ENCODE assay signal across 8 cellular contexts in the genomic region with DNA sequence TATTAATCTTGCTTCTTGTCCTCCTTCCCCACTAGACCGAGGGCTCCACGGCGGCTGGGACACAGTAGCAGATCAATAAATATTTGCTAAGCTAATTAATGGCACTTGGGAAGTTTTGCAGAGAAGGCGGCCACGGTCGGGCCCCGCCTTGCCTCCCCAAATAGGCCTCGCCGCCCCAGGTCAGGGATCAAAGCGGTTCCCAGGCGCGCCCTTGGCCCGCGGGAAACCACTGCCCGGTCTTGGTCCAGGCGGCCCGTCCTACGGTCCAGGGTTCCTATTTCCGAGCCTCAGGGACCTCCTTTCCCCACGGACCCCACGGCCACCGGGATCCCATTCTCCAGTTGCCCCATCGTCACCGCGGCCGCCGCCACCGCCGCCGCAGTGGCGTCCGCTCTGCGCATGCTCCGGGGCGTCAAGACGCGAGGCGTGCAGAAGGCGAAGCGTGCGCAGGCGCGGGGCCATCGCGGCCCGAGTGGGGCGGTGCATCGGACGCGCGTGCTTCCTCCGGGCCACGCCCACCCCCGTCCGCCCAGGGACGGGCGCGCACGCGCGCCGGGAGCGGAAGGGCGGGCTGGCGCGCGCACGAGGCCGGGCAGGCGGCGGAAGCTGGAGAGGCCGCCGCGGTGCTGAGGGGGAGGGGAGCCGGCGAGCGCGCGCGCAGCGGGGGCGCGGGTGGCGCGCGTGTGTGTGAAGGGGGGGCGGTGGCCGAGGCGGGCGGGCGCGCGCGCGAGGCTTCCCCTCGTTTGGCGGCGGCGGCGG. TPM values are rescaled to one million over a fixed set of nuclear protein-coding genes. Genes with fewer than 3 reads are reported as not detected.
DNase-seq lines count a peak whose midpoint lies in the region; ATAC-seq and TF ChIP-seq lines count a peak whose summit lies in the region.

A gene (plus strand): TSS at position 717 of the 759 bp plus-strand sequence. CDS start 23,122 bp downstream, outside the sequence.

- TF ChIP-seq CTCF in OCI-LY3 (IDR thresholded peaks at IDR 0.05; ENCODE audit: low read depth, low read length) (no peak), endothelial cell (IDR thresholded peaks at IDR 0.05; ENCODE audit: unreplicated experiment) (no peak), mesothelial cell of epicardium (IDR thresholded peaks at IDR 0.05; ENCODE audit: unreplicated experiment) (no peak)

- peaks cover 28% of the 10 kb centered on the region for H4K20me1 ChIP-seq in OCI-LY3 (ENCODE audit: insufficient read depth, low read length)

- peak within 1 kb of the TSS; percentile 94 for H3K9ac ChIP-seq in OCI-LY3 (ENCODE audit: low read length)

- H3K4me1 Mint-ChIP-seq in endothelial cell (ENCODE audit: unreplicated experiment): peaks cover 23% of the 10 kb centered on the region
- peaks cover 23% of the 10 kb centered on the region for H3K4me1 Mint-ChIP-seq in mesothelial cell of epicardium

- H3K27ac Mint-ChIP-seq in endothelial cell (ENCODE audit: unreplicated experiment) (peak within 1 kb of the TSS; percentile 96), mesothelial cell of epicardium (peak within 1 kb of the TSS; percentile 98)

- H3K79me2 ChIP-seq in OCI-LY3 (ENCODE audit: low read length): peaks cover 53% of the 10 kb centered on the region

- in situ Hi-C loops in Caki2 (cut with HindIII; ENCODE audit: low pct_unique_long_range_greater_than_20kb, low sequenced_read_pairs): no loop called here

- H3K36me3 Mint-ChIP-seq in endothelial cell (ENCODE audit: low read depth, unreplicated experiment): peaks cover 16% of the 10 kb centered on the region
- H3K36me3 Mint-ChIP-seq in mesothelial cell of epicardium: no peaks in the 10 kb centered on the region

- peak within 1 kb of the TSS; percentile 99 for H3K4me3 Mint-ChIP-seq in endothelial cell (ENCODE audit: unreplicated experiment)
- peak within 1 kb of the TSS; percentile 89 for H3K4me3 Mint-ChIP-seq in mesothelial cell of epicardium

- H2AFZ ChIP-seq in OCI-LY3 (ENCODE audit: low read depth, low read length): peak within 1 kb of the TSS; percentile 73

- peaks cover 18% of the 10 kb centered on the region for H3K4me1 ChIP-seq in OCI-LY3 (ENCODE audit: low read length)

- no peaks in the 10 kb centered on the region for H3K9me3 Mint-ChIP-seq in endothelial cell (ENCODE audit: unreplicated experiment)
- H3K9me3 Mint-ChIP-seq in mesothelial cell of epicardium: no peaks in the 10 kb centered on the region

- peak within 1 kb of the TSS; percentile 89 for H3K4me2 ChIP-seq in OCI-LY3 (ENCODE audit: low read length)

- DNase-seq in Caki2 (ENCODE audit: low read depth) (peak; percentile 96), HuH-7.5 (ENCODE audit: low spot score) (peak; percentile 99), endothelial cell (ENCODE audit: low spot score) (peak; percentile 99), mesothelial cell of epicardium (ENCODE audit: low spot score in 2 of 2, unreplicated experiment in 2 of 2) (peak; percentile 99 to 100)
- DNase-seq in activated CD8-positive, alpha-beta memory T cell treated with anti-CD3 and anti-CD28 coated beads, Interleukin-2, amount 50 U/mL, for 48 hours: peak; percentile 99
- peak; percentile 94 to 99 for DNase-seq in stimulated activated CD8-positive, alpha-beta memory T cell treated with anti-CD3 and anti-CD28 coated beads, Interleukin-15, amount 100 ng/mL, for 4 hours (ENCODE audit: low read depth in 2 of 2)

- peaks cover 10% of the 10 kb centered on the region for H3K36me3 ChIP-seq in OCI-LY3 (replicated peaks; ENCODE audit: low read depth, low read length)

- no peaks in the 10 kb centered on the region for H3K27me3 ChIP-seq in OCI-LY3 (ENCODE audit: low read depth, low read length)

- H3K27me3 Mint-ChIP-seq in endothelial cell (ENCODE audit: unreplicated experiment): peaks cover 20% of the 10 kb centered on the region
- H3K27me3 Mint-ChIP-seq in mesothelial cell of epicardium (ENCODE audit: low read depth): no peaks in the 10 kb centered on the region

- H3K9me3 ChIP-seq in OCI-LY3 (ENCODE audit: insufficient read depth, low read length): no peaks in the 10 kb centered on the region

- peak within 1 kb of the TSS; percentile 75 for H3K27ac ChIP-seq in OCI-LY3 (ENCODE audit: low read length)

- ATAC-seq in GM21447 (IDR thresholded peaks at IDR 0.05; ENCODE audit: unreplicated experiment): peak; percentile 66

- peak within 1 kb of the TSS; percentile 90 for H3K4me3 ChIP-seq in OCI-LY3 (ENCODE audit: low read length)

RNA-seq across cellular contexts. Expression of the gene that starts here (rescaled TPM):
- total RNA-seq in Caki2 (2014; rRNA removed; shearing (Covaris generic); ENCODE audit: low replicate concordance): 76.1 and 109 TPM in 2 replicates
- total RNA-seq in endothelial cell (ENCODE audit: unreplicated experiment) (238 TPM), mesothelial cell of epicardium (251 to 274 TPM (median 259 TPM) in 3 replicates)

Comparison
In these comparisons a context has a peak if more than half of its experiments do, and no peak if none do; other contexts are left out.
1. Peak in every context shown above with its lines: DNase-seq, ATAC-seq, H3K4me3 ChIP-seq and H3K27ac ChIP-seq.